In the genomic region with DNA sequence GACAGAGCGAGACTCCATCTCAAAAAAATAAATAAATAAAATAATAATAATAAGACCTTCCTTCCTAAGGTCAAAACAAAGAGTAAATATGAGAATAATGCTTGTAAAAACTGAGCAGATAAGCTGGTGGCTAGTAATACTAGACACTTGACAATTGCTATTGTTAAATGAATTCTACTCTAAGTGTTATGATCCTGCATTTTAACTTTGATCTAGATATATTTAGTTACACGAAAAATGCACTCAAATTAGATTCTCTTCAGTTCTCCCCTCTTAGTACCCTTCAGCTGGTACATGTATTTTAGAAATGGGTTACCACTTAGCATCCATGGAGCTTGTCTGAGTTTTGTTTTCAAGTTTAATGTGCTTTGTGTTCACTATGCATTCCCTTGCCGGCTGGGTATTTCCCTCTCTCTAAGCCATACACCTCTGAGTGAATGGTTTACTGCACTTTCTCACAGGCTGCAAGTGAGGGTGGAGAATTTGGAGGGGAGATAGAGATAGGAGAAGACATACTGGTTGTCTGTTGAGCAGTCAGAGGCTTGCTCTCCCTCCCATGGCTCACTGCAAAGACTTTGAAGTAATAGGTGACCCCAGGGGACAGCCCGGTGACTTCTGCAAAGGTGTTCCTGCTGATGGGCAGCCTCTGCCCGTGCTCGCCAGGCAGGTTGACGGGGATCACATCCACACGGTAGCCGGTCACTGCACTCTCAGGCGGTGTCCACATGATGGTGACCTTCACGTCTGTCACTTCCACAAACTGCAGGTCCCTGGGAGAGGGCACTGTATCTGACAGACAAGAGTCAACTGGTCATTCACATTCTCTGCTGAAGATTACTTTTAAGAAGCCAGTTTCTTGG, we compare ENCODE assay signal across 34 cellular contexts. TPM values are rescaled to one million over a fixed set of nuclear protein-coding genes. Genes with fewer than 3 reads are reported as not detected.
DNase-seq lines count a peak whose midpoint lies in the region; ATAC-seq, FAIRE-seq and TF ChIP-seq lines count a peak whose summit lies in the region.
"Had no signal": no experiment of that assay in that cellular context is flagged by ENCODE, and none has a peak within 500 bp of the region (broad histone marks: within the 10 kb centered on the region; RNA-seq: fewer than 3 reads in every experiment).

No MANE protein-coding gene starts in this region.

- H3K27ac Mint-ChIP-seq in MCF 10A (ENCODE audit: low read depth, unreplicated experiment): no peak overlapping the region
- no peak overlapping the region for H3K27ac Mint-ChIP-seq in stimulated activated naive CD8-positive, alpha-beta T cell treated with anti-CD3 and anti-CD28 coated beads, Interleukin-15, amount 100 ng/mL, for 72 hours
- H3K27ac Mint-ChIP-seq in activated CD8-positive, alpha-beta T cell treated with anti-CD3 and anti-CD28 coated beads for 36 hours: no peak overlapping the region
- H3K27ac Mint-ChIP-seq: activated T-helper 17 cell treated with anti-CD3 and anti-CD28 coated beads, Interleukin-2, amount 50 U/mL, for 72 hours; H9; naive B cell; type B pancreatic cell had no signal

- ATAC-seq in GM19035 (IDR thresholded peaks at IDR 0.05; ENCODE audit: unreplicated experiment) (no peak), GM18858 (IDR thresholded peaks at IDR 0.05; ENCODE audit: unreplicated experiment) (no peak)
- ATAC-seq in stimulated activated naive CD8-positive, alpha-beta T cell treated with anti-CD3 and anti-CD28 coated beads, Interleukin-15, amount 100 ng/mL, for 72 hours: no peak
- no peak for ATAC-seq in activated CD8-positive, alpha-beta T cell treated with anti-CD3 and anti-CD28 coated beads for 36 hours
- ATAC-seq: activated T-helper 17 cell treated with anti-CD3 and anti-CD28 coated beads, Interleukin-2, amount 50 U/mL, for 72 hours; heart left ventricle; sciatic nerve had no signal

- no peaks in the 10 kb centered on the region for H3K9me3 Mint-ChIP-seq in MCF 10A (ENCODE audit: unreplicated experiment)
- H3K9me3 Mint-ChIP-seq in stimulated activated naive CD8-positive, alpha-beta T cell treated with anti-CD3 and anti-CD28 coated beads, Interleukin-15, amount 100 ng/mL, for 72 hours: no peaks in the 10 kb centered on the region
- no peaks in the 10 kb centered on the region for H3K9me3 Mint-ChIP-seq in activated CD8-positive, alpha-beta T cell treated with anti-CD3 and anti-CD28 coated beads for 36 hours
- H3K9me3 Mint-ChIP-seq: activated T-helper 17 cell treated with anti-CD3 and anti-CD28 coated beads, Interleukin-2, amount 50 U/mL, for 72 hours; H9; naive B cell; type B pancreatic cell had no signal

- CTCF ChIA-PET in MCF 10A (lab: Yijun Ruan, JAX): interaction anchor here (0.6 to 1.3 kb wide), 2 partner anchors 29 to 514 kb away, joined by 3 read pairs; no protein-coding TSS in a partner anchor
- CTCF ChIA-PET in activated CD8-positive, alpha-beta T cell treated with anti-CD3 and anti-CD28 coated beads for 36 hours (lab: Charles Lee): interaction anchor here (1.1 kb wide), 1 partner anchor 48 kb away, joined by 3 read pairs; no protein-coding TSS in a partner anchor

- TF ChIP-seq POLR2A in breast epithelium (IDR thresholded peaks at IDR 0.05): no peak

- H3K9me1 ChIP-seq in keratinocyte (ENCODE audit: control insufficient read depth, extremely low read depth, insufficient read depth, low read length): no peaks in the 10 kb centered on the region

- DNase-seq in MCF 10A (ENCODE audit: unreplicated experiment): no peak
- no peak for DNase-seq in breast epithelium (ENCODE audit: low spot score in 2 of 2)
- peak; percentile 44 for DNase-seq in brain microvascular endothelial cell
- no peak for DNase-seq in keratinocyte (ENCODE audit: low read depth, low spot score)
- DNase-seq in stimulated activated naive CD8-positive, alpha-beta T cell treated with anti-CD3 and anti-CD28 coated beads, Interleukin-15, amount 100 ng/mL, for 72 hours: no peak
- no peak for DNase-seq in activated CD8-positive, alpha-beta T cell treated with anti-CD3 and anti-CD28 coated beads for 36 hours
- DNase-seq: activated CD4-positive, alpha-beta T cell treated with anti-CD3 and anti-CD28 coated beads, Interleukin-2, amount 50 U/mL, for 48 hours; activated CD4-positive, CD25-positive, alpha-beta regulatory T cell treated with anti-CD3 and anti-CD28 coated beads, Interleukin-2, amount 50 U/mL, for 72 hours; activated naive CD4-positive, alpha-beta T cell treated with anti-CD3 and anti-CD28 coated beads, Interleukin-2, amount 50 U/mL, for 16 hours; amniotic stem cell; Calu3; DMS79 treated with DMSO at 0.1 percent for 48 hours; effector CD4-positive, alpha-beta T cell; foreskin fibroblast; GDM1; H9; heart left ventricle; kidney; midbrain; MV-4-11; naive B cell; NCI-H1436; NCI-H2081 treated with DMSO at 0.1 percent for 48 hours; NCI-H345; SHP77 treated with DMSO at 0.1 percent for 48 hours; stimulated activated CD4-positive, alpha-beta T cell treated with anti-CD3 and anti-CD28 coated beads, Interleukin-4, amount 100 ng/mL, for 4 hours had no signal

- peaks cover 32% of the 10 kb centered on the region for H3K36me3 Mint-ChIP-seq in MCF 10A (ENCODE audit: insufficient read depth, unreplicated experiment)
- no peaks in the 10 kb centered on the region for H3K36me3 Mint-ChIP-seq in activated CD8-positive, alpha-beta T cell treated with anti-CD3 and anti-CD28 coated beads for 36 hours (ENCODE audit: low read depth)
- H3K36me3 Mint-ChIP-seq: naive B cell had no signal

- TF ChIP-seq CTCF in MCF 10A (IDR thresholded peaks at IDR 0.05; ENCODE audit: unreplicated experiment) (no peak), breast epithelium (IDR thresholded peaks at IDR 0.05) (no peak), brain microvascular endothelial cell (IDR thresholded peaks at IDR 0.05; ENCODE audit: low read depth, low read length, missing control alignments) (no peak), keratinocyte (optimal IDR thresholded peaks at IDR 0.05 in 1 of 3, IDR thresholded peaks at IDR 0.05 in 1 of 3, conservative IDR thresholded peaks at IDR 0.05 in 1 of 3; ENCODE audit: extremely low read depth in 1 of 3, insufficient read depth in 2 of 3, low read length in 3 of 3) (no peak)
- TF ChIP-seq CTCF in activated CD8-positive, alpha-beta T cell treated with anti-CD3 and anti-CD28 coated beads for 36 hours (IDR thresholded peaks at IDR 0.05): no peak

- H3K79me2 ChIP-seq in keratinocyte (ENCODE audit: control insufficient read depth, insufficient read depth, low read length): no peaks in the 10 kb centered on the region

- H2AFZ ChIP-seq in keratinocyte (ENCODE audit: control insufficient read depth, low read length): no peak overlapping the region

- no peaks in the 10 kb centered on the region for H3K27me3 Mint-ChIP-seq in MCF 10A (ENCODE audit: insufficient read depth, unreplicated experiment)
- H3K27me3 Mint-ChIP-seq in stimulated activated naive CD8-positive, alpha-beta T cell treated with anti-CD3 and anti-CD28 coated beads, Interleukin-15, amount 100 ng/mL, for 72 hours: peaks cover 35% of the 10 kb centered on the region
- H3K27me3 Mint-ChIP-seq in activated CD8-positive, alpha-beta T cell treated with anti-CD3 and anti-CD28 coated beads for 36 hours: peaks cover 6% of the 10 kb centered on the region
- H3K27me3 Mint-ChIP-seq: type B pancreatic cell had no signal

- POLR2A ChIA-PET in MCF 10A (lab: Yijun Ruan, JAX): no interaction called here
- POLR2A ChIA-PET in activated CD8-positive, alpha-beta T cell treated with anti-CD3 and anti-CD28 coated beads for 36 hours (lab: Charles Lee): no interaction called here

- in situ Hi-C loops in brain microvascular endothelial cell (cut with HindIII; ENCODE audit: low pct_ligation_motif_present, low sequenced_read_pairs): no loop called here

- H3K9me3 ChIP-seq in breast epithelium (no peaks in the 10 kb centered on the region), keratinocyte (ENCODE audit: control insufficient read depth, low read depth, low read length) (no peaks in the 10 kb centered on the region)
- H3K9me3 ChIP-seq: heart left ventricle, prostate gland had no signal

- H3K4me3 Mint-ChIP-seq in MCF 10A (ENCODE audit: unreplicated experiment): no peak overlapping the region
- H3K4me3 Mint-ChIP-seq in stimulated activated naive CD8-positive, alpha-beta T cell treated with anti-CD3 and anti-CD28 coated beads, Interleukin-15, amount 100 ng/mL, for 72 hours: no peak overlapping the region
- H3K4me3 Mint-ChIP-seq in activated CD8-positive, alpha-beta T cell treated with anti-CD3 and anti-CD28 coated beads for 36 hours: no peak overlapping the region
- H3K4me3 Mint-ChIP-seq: activated T-helper 17 cell treated with anti-CD3 and anti-CD28 coated beads, Interleukin-2, amount 50 U/mL, for 72 hours; H9; naive B cell; type B pancreatic cell had no signal

- no peak overlapping the region for H3K4me2 ChIP-seq in keratinocyte (ENCODE audit: control insufficient read depth, extremely low read depth, insufficient read depth, low read depth, low read length)

- H3K27me3 ChIP-seq in breast epithelium: no peaks in the 10 kb centered on the region
- H3K27me3 ChIP-seq in brain microvascular endothelial cell (replicated peaks): no peaks in the 10 kb centered on the region
- no peaks in the 10 kb centered on the region for H3K27me3 ChIP-seq in keratinocyte (ENCODE audit: control insufficient read depth, extremely low read depth, insufficient read depth, low read length)
- H3K27me3 ChIP-seq: heart left ventricle had no signal

- TSS peak; percentile 82 for BruUV-seq in MCF 10A (replicated peaks; lab: Mats Ljungman, UMichigan)

- H3K4me3 ChIP-seq in breast epithelium (no peak overlapping the region), brain microvascular endothelial cell (ENCODE audit: low read depth, low read length) (no peak overlapping the region), keratinocyte (ENCODE audit: control insufficient read depth in 2 of 3, extremely low read depth in 1 of 3, insufficient read depth in 2 of 3, low read depth in 1 of 3, low read length in 3 of 3) (no peak overlapping the region)
- H3K4me3 ChIP-seq: heart left ventricle, prostate gland had no signal

- H3K4me1 Mint-ChIP-seq in MCF 10A (ENCODE audit: insufficient read depth, unreplicated experiment): peaks cover 5% of the 10 kb centered on the region
- peaks cover 23% of the 10 kb centered on the region for H3K4me1 Mint-ChIP-seq in stimulated activated naive CD8-positive, alpha-beta T cell treated with anti-CD3 and anti-CD28 coated beads, Interleukin-15, amount 100 ng/mL, for 72 hours
- H3K4me1 Mint-ChIP-seq in activated CD8-positive, alpha-beta T cell treated with anti-CD3 and anti-CD28 coated beads for 36 hours (ENCODE audit: low read depth): peaks cover 13% of the 10 kb centered on the region
- H3K4me1 Mint-ChIP-seq: H9, naive B cell had no signal

- H3K4me1 ChIP-seq in breast epithelium: no peaks in the 10 kb centered on the region
- H3K4me1 ChIP-seq in keratinocyte (ENCODE audit: control insufficient read depth, extremely low read depth, insufficient read depth, low read length): peaks cover 15% of the 10 kb centered on the region
- H3K4me1 ChIP-seq: prostate gland had no signal

- intact Hi-C loops in MCF 10A (cut with micrococcal nuclease): no loop called here
- intact Hi-C loops in breast epithelium (cut with DNase I; ENCODE audit: low total_unique reads): no loop called here
- intact Hi-C loops in activated CD8-positive, alpha-beta T cell treated with anti-CD3 and anti-CD28 coated beads for 36 hours (cut with micrococcal nuclease): no loop called here

- no peaks in the 10 kb centered on the region for H3K36me3 ChIP-seq in breast epithelium
- H3K36me3 ChIP-seq in brain microvascular endothelial cell (replicated peaks): peaks cover 100% of the 10 kb centered on the region
- peaks cover 7 to 34% of the 10 kb centered on the region in 2 experiments for H3K36me3 ChIP-seq in keratinocyte (ENCODE audit: control insufficient read depth in 2 of 2, extremely low read depth in 1 of 2, insufficient read depth in 2 of 2, low read length in 2 of 2)
- H3K36me3 ChIP-seq: prostate gland had no signal

- no peak overlapping the region for H3K9ac ChIP-seq in keratinocyte (ENCODE audit: control insufficient read depth, extremely low read depth, insufficient read depth, low read length)

- peak; percentile 23 for FAIRE-seq in keratinocyte (lab: Jason Lieb, UNC)
- FAIRE-seq: colon, kidney had no signal

- H4K20me1 ChIP-seq in keratinocyte (ENCODE audit: control insufficient read depth, extremely low read depth, insufficient read depth, low read length): no peaks in the 10 kb centered on the region

- H3K27ac ChIP-seq in breast epithelium (no peak overlapping the region), brain microvascular endothelial cell (no peak overlapping the region), keratinocyte (ENCODE audit: control insufficient read depth, insufficient read depth, low read length) (no peak overlapping the region)
- H3K27ac ChIP-seq: 22Rv1, prostate gland had no signal

- dilution Hi-C loops in keratinocyte (cut with MboI; ENCODE audit: extremely low pct_ligation_motif_present, low sequenced_read_pairs): no loop called here

RNA-seq across cellular contexts. Expression of a gene that starts 29.9 kb away (rescaled TPM):
- total RNA-seq in MCF 10A (2022) (564 and 636 TPM in 2 replicates), breast epithelium (100 to 1,000 TPM in 2 of 3 donors, 10 to 100 TPM in 1; 74.9 to 295 (median 102) TPM)
- polyA plus RNA-seq in keratinocyte: 1,649 to 4,168 TPM (median 2,964 TPM) in 3 replicates
- polyA plus RNA-seq in keratinocyte (2011; ENCODE audit: low read depth): 122 TPM
- polyA plus RNA-seq in keratinocyte (2011; cell fraction: cytosol; rRNA removed): 812 and 843 TPM in 2 replicates
- 8,405 and 11,754 TPM in 2 replicates for polyA plus RNA-seq in keratinocyte (2011; cell fraction: nucleus; rRNA removed)
- polyA plus RNA-seq in keratinocyte (2012; ENCODE audit: low replicate concordance): 121 and 3,790 TPM in 2 replicates
- 3,926 to 7,724 TPM (median 4,827 TPM) in 3 replicates for polyA minus RNA-seq in keratinocyte
- polyA minus RNA-seq in keratinocyte (2011; cell fraction: cytosol; rRNA and poly(A)+ RNA removed): 2,478 TPM
- 5,843 and 14,065 TPM in 2 replicates for polyA minus RNA-seq in keratinocyte (2011; cell fraction: nucleus; rRNA and poly(A)+ RNA removed)
- total RNA-seq in activated CD8-positive, alpha-beta T cell treated with anti-CD3 and anti-CD28 coated beads for 36 hours: under 1 TPM in 1 of 2 experiments, not detected in 1; 0.11 TPM

Comparison
In these comparisons a context has a peak if more than half of its experiments do, and no peak if none do; other contexts are left out.
1. RNA of a gene that starts 29.9 kb away (total RNA-seq): 564 to 636 TPM in MCF 10A and 74.9 to 295 TPM in breast epithelium; 0.11 TPM in activated CD8-positive, alpha-beta T cell treated with anti-CD3 and anti-CD28 coated beads for 36 hours; every median in the first group is over 10 times any median in the second.